Comparison of ENCODE assay signal across 8 cellular contexts in genomic region chr22:36221799-36222751, GRCh38. TPM values are rescaled to one million over a fixed set of nuclear protein-coding genes. Genes with fewer than 3 reads are reported as not detected.
A peak's percentile ranks its signal among the peaks of the same experiment; 100 is the strongest.
DNase-seq lines count a peak whose midpoint lies in the region; ATAC-seq and TF ChIP-seq lines count a peak whose summit lies in the region.

No MANE protein-coding gene starts in this region.

- ATAC-seq in activated T-helper 17 cell treated with anti-CD3 and anti-CD28 coated beads, Interleukin-2, amount 50 U/mL, for 72 hours (replicated peaks): peak; percentile 78
- ATAC-seq in psoas muscle: peak in 3 of 4 donors; percentile 46 to 67 (median 47)
- no peak for ATAC-seq in HG02588 (IDR thresholded peaks at IDR 0.05; ENCODE audit: unreplicated experiment)

- H3K36me3 Mint-ChIP-seq in activated T-helper 17 cell treated with anti-CD3 and anti-CD28 coated beads, Interleukin-2, amount 50 U/mL, for 72 hours (ENCODE audit: low read depth): peaks cover 23% of the 10 kb centered on the region

- H3K27ac Mint-ChIP-seq in activated T-helper 17 cell treated with anti-CD3 and anti-CD28 coated beads, Interleukin-2, amount 50 U/mL, for 72 hours: peak overlapping the region; percentile 79

- peak overlapping the region; percentile 14 for H3K4me3 Mint-ChIP-seq in activated T-helper 17 cell treated with anti-CD3 and anti-CD28 coated beads, Interleukin-2, amount 50 U/mL, for 72 hours

- H3K27ac ChIP-seq in psoas muscle: no peak overlapping the region

- DNase-seq in A172 (ENCODE audit: low spot score): peak; percentile 23
- peak; percentile 63 for DNase-seq in GM12865 (ENCODE audit: low read depth)
- peak; percentile 21 for DNase-seq in NCI-H748 treated with DMSO at 0.1 percent for 48 hours (lab: John Stamatoyannopoulos, UW)
- peak; percentile 38 for DNase-seq in germinal center (ENCODE audit: low spot score)
- DNase-seq in psoas muscle: peak; percentile 39 to 72
- no peak for DNase-seq in posterior vena cava (ENCODE audit: low spot score)

- WGBS in psoas muscle, 3 donors: 21 to 26% (median 21%) methylated on average over 7 of the region's 7 CpGs

- no peaks in the 10 kb centered on the region for H3K27me3 ChIP-seq in psoas muscle (ENCODE audit: insufficient read depth in 3 of 3, low read length in 2 of 3)

- peaks cover 0 to 5% of the 10 kb centered on the region in 2 donors for H3K36me3 ChIP-seq in psoas muscle (ENCODE audit: insufficient read depth in 1 of 2, low read depth in 1 of 2)

- TF ChIP-seq CTCF in GM12865 (IDR thresholded peaks at IDR 0.05; ENCODE audit: insufficient read depth, low read depth, low read length, missing control alignments): peak; percentile 80
- TF ChIP-seq CTCF in psoas muscle (IDR thresholded peaks at IDR 0.05): peak; percentile 65

- H3K4me3 ChIP-seq in GM12865 (ENCODE audit: low read depth, low read length) (no peak overlapping the region), psoas muscle (no peak overlapping the region)

- H3K4me1 ChIP-seq in psoas muscle: peaks cover 28% of the 10 kb centered on the region

- no peaks in the 10 kb centered on the region for H3K9me3 ChIP-seq in psoas muscle

- peaks cover 5% of the 10 kb centered on the region for H3K4me1 Mint-ChIP-seq in activated T-helper 17 cell treated with anti-CD3 and anti-CD28 coated beads, Interleukin-2, amount 50 U/mL, for 72 hours

- H3K27me3 Mint-ChIP-seq in activated T-helper 17 cell treated with anti-CD3 and anti-CD28 coated beads, Interleukin-2, amount 50 U/mL, for 72 hours: peaks cover 4% of the 10 kb centered on the region

- intact Hi-C loops in psoas muscle (cut with DNase I): loop anchor here (1.0 to 10.0 kb wide), 3 partner anchors 27 to 77 kb away; no protein-coding TSS in a partner anchor
- intact Hi-C loops in posterior vena cava (cut with DNase I): no loop called here

- no peaks in the 10 kb centered on the region for H3K9me3 Mint-ChIP-seq in activated T-helper 17 cell treated with anti-CD3 and anti-CD28 coated beads, Interleukin-2, amount 50 U/mL, for 72 hours

RNA-seq across cellular contexts. Expression of gene APOL2, which starts 17.3 kb away (rescaled TPM):
- total RNA-seq in A172 (2014; rRNA removed; shearing (Covaris generic)): 43.7 and 46.9 TPM in 2 replicates
- total RNA-seq in activated T-helper 17 cell treated with anti-CD3 and anti-CD28 coated beads, Interleukin-2, amount 50 U/mL, for 72 hours: 100 to 1,000 TPM; 105 to 116 TPM
- total RNA-seq in psoas muscle: 10 to 100 TPM; 24.4 to 54.7 (median 43.6) TPM
- 10 to 100 TPM; 17.5 to 52.2 (median 26.8) TPM for polyA plus RNA-seq in psoas muscle
- 10 to 100 TPM; 50.5 to 54.4 TPM for total RNA-seq in posterior vena cava

RNA-seq across cellular contexts. Expression of gene APOL4, which starts 20.5 kb away (rescaled TPM):
- total RNA-seq in A172 (2014; rRNA removed; shearing (Covaris generic)): 0.74 TPM in 1 of 2 replicates, not detected in the other
- 1 to 10 TPM in 1 of 2 donors, under 1 TPM in 1; 0.56 to 1.2 TPM for total RNA-seq in activated T-helper 17 cell treated with anti-CD3 and anti-CD28 coated beads, Interleukin-2, amount 50 U/mL, for 72 hours
- total RNA-seq in psoas muscle (1 to 10 TPM in 3 of 4 donors, under 1 TPM in 1; 0.86 to 6.8 (median 2.5) TPM), posterior vena cava (1 to 10 TPM; 7.5 to 9.5 TPM)
- polyA plus RNA-seq in psoas muscle: 1 to 10 TPM; 1.1 to 2.1 (median 1.6) TPM

RNA-seq across cellular contexts. Expression of gene APOL1, which starts 30.9 kb away (rescaled TPM):
- 10.7 and 12.1 TPM in 2 replicates for total RNA-seq in A172 (2014; rRNA removed; shearing (Covaris generic))
- total RNA-seq in activated T-helper 17 cell treated with anti-CD3 and anti-CD28 coated beads, Interleukin-2, amount 50 U/mL, for 72 hours: 10 to 100 TPM; 52.8 to 89.4 TPM
- total RNA-seq in psoas muscle (10 to 100 TPM in 3 of 4 donors, 1 to 10 TPM in 1; 5.7 to 16.3 (median 13.5) TPM), posterior vena cava (10 to 100 TPM; 39.9 to 69.3 TPM)
- 1 to 10 TPM; 5.3 to 6.0 (median 5.8) TPM for polyA plus RNA-seq in psoas muscle

Comparison
In these comparisons a context has a peak if more than half of its experiments do, and no peak if none do; other contexts are left out.
1. intact Hi-C loops: an anchor here in psoas muscle (1.0 to 10.0 kb wide); none called in posterior vena cava.